Comparison of ENCODE assay signal across 12 cellular contexts in the genomic region with DNA sequence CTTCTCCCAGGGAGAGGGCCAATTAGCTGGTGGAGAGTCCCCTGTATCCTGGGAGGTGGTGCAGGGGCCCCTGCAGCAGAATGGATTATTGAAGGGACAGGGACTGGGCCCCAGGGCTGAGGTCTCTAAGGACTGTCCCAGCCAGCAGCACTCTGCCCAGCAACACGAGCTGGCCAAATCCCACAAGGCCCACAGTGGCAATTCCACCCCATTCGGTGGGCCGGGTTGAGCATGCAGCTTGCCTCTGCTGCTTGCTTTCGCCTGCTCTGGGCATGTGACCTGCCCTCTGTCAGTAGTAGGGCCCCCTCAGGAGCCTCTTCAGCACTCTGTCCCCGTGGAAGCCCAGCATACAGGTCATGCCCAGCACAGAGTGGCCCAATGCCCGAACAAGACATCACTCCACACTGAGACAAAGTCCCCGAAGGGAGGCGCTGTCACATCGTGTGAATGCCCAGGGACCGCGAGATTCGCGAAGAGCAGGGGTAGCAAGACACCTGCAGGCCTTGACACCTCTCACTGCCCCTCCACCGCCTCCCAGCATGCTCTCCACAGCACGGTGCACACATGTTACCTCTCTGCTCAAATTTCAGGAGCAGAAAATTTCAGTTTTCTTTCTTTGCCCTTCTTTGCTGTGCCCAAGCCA.
DNase-seq lines count a peak whose midpoint lies in the region; ATAC-seq and TF ChIP-seq lines count a peak whose summit lies in the region.
"Had no signal": no experiment of that assay in that cellular context is flagged by ENCODE, and none has a peak within 500 bp of the region (broad histone marks: within the 10 kb centered on the region; RNA-seq: fewer than 3 reads in every experiment).

No MANE protein-coding gene starts in this region.

- H3K27me3 Mint-ChIP-seq in activated CD4-positive, alpha-beta T cell treated with anti-CD3 and anti-CD28 coated beads, Interleukin-2, amount 10 ng/mL, durations not matched to agents 24 days and 14 days: peaks cover 4% of the 10 kb centered on the region
- H3K27me3 Mint-ChIP-seq in endodermal cell (ENCODE audit: insufficient read depth): no peaks in the 10 kb centered on the region

- H3K4me3 ChIP-seq in endodermal cell (ENCODE audit: low read length) (no peak overlapping the region), transverse colon (no peak overlapping the region)
- H3K4me3 ChIP-seq: A549, SK-N-MC had no signal

- no peaks in the 10 kb centered on the region for H3K36me3 Mint-ChIP-seq in activated CD4-positive, alpha-beta T cell treated with anti-CD3 and anti-CD28 coated beads, Interleukin-2, amount 10 ng/mL, durations not matched to agents 24 days and 14 days (ENCODE audit: low read depth)
- no peaks in the 10 kb centered on the region for H3K36me3 Mint-ChIP-seq in endodermal cell (ENCODE audit: low read depth)

- no peak for TF ChIP-seq POLR2A in transverse colon (IDR thresholded peaks at IDR 0.05)

- no peaks in the 10 kb centered on the region for H3K36me3 ChIP-seq in endodermal cell (ENCODE audit: control insufficient read depth, insufficient read depth, low read length)
- H3K36me3 ChIP-seq in transverse colon: no peaks in the 10 kb centered on the region

- WGBS in endodermal cell (ENCODE audit: insufficient coverage in 1 of 2, insufficient read length in 1 of 2), 2 experiments: 88 to 90% methylated on average over 14 to 15 of the region's 15 CpGs
- 80% methylated on average over 13 of the region's 15 CpGs; no CpG with 5 or more reads in 1 of the 2 donors for WGBS in transverse colon (ENCODE audit: low coverage in 1 of 2), 2 donors

- H3K9me3 Mint-ChIP-seq in activated CD4-positive, alpha-beta T cell treated with anti-CD3 and anti-CD28 coated beads, Interleukin-2, amount 10 ng/mL, durations not matched to agents 24 days and 14 days: no peaks in the 10 kb centered on the region
- no peaks in the 10 kb centered on the region for H3K9me3 Mint-ChIP-seq in endodermal cell

- H3K9me3 ChIP-seq in endodermal cell (ENCODE audit: control insufficient read depth, low read length) (no peaks in the 10 kb centered on the region), transverse colon (no peaks in the 10 kb centered on the region)
- H3K9me3 ChIP-seq: A549 had no signal

- no peaks in the 10 kb centered on the region for H3K4me1 Mint-ChIP-seq in activated CD4-positive, alpha-beta T cell treated with anti-CD3 and anti-CD28 coated beads, Interleukin-2, amount 10 ng/mL, durations not matched to agents 24 days and 14 days
- H3K4me1 Mint-ChIP-seq in endodermal cell: no peaks in the 10 kb centered on the region

- no peak overlapping the region for H3K4me3 Mint-ChIP-seq in activated CD4-positive, alpha-beta T cell treated with anti-CD3 and anti-CD28 coated beads, Interleukin-2, amount 10 ng/mL, durations not matched to agents 24 days and 14 days
- no peak overlapping the region for H3K4me3 Mint-ChIP-seq in endodermal cell
- H3K4me3 Mint-ChIP-seq: activated CD8-positive, alpha-beta T cell treated with anti-CD3 and anti-CD28 coated beads, Interleukin-2, amount 10 ng/mL, durations not matched to agents 7 days and 5 days had no signal

- H3K27ac Mint-ChIP-seq in activated CD4-positive, alpha-beta T cell treated with anti-CD3 and anti-CD28 coated beads, Interleukin-2, amount 10 ng/mL, durations not matched to agents 24 days and 14 days: no peak overlapping the region
- H3K27ac Mint-ChIP-seq in endodermal cell: no peak overlapping the region
- H3K27ac Mint-ChIP-seq: activated CD8-positive, alpha-beta T cell treated with anti-CD3 and anti-CD28 coated beads, Interleukin-2, amount 10 ng/mL, durations not matched to agents 7 days and 5 days had no signal

- intact Hi-C loops in activated CD4-positive, alpha-beta T cell treated with anti-CD3 and anti-CD28 coated beads, Interleukin-2, amount 10 ng/mL, durations not matched to agents 24 days and 14 days (cut with micrococcal nuclease): no loop called here
- intact Hi-C loops in transverse colon (cut with DNase I; ENCODE audit: low total_unique reads): no loop called here

- no peak for ATAC-seq in HG02610 (IDR thresholded peaks at IDR 0.05; ENCODE audit: unreplicated experiment)
- ATAC-seq: A549; activated CD8-positive, alpha-beta T cell treated with anti-CD3 and anti-CD28 coated beads, Interleukin-2, amount 10 ng/mL, durations not matched to agents 7 days and 5 days had no signal

- in situ Hi-C loops in transverse colon (cut with MboI; ENCODE audit: low pct_ligation_motif_present in 1 of 4, low pct_unique_long_range_greater_than_20kb in 1 of 4, low sequenced_read_pairs in 3 of 4): no loop called here

- DNase-seq in activated CD4-positive, alpha-beta T cell treated with anti-CD3 and anti-CD28 coated beads, Interleukin-2, amount 10 ng/mL, durations not matched to agents 24 days and 14 days: peak; percentile 43
- no peak for DNase-seq in activated CD4-positive, alpha-beta T cell treated with anti-CD3 and anti-CD28 coated beads, Interleukin-2, amount 50 U/mL, for 1 hour
- DNase-seq in NCI-H2196 (lab: John Stamatoyannopoulos, UW; ENCODE audit: unreplicated experiment) (peak; percentile 83), endodermal cell (peak; percentile 72), transverse colon (no peak), inferior parietal cortex (ENCODE audit: extremely low spot score) (no peak), NCI-H524 (lab: John Stamatoyannopoulos, UW) (no peak)
- DNase-seq: activated CD8-positive, alpha-beta T cell treated with anti-CD3 and anti-CD28 coated beads, Interleukin-2, amount 10 ng/mL, durations not matched to agents 7 days and 5 days; activated gamma-delta T cell had no signal

- H3K4me1 ChIP-seq in endodermal cell (ENCODE audit: control insufficient read depth, insufficient read depth, low read length) (peaks cover 5% of the 10 kb centered on the region), transverse colon (peaks cover 0 to 22% (median 13%) of the 10 kb centered on the region in 4 donors)

- H3K27ac ChIP-seq in endodermal cell (ENCODE audit: low read depth, low read length): no peak overlapping the region
- H3K27ac ChIP-seq in transverse colon: peak overlapping the region; percentile 89 to 91 (median 90)
- H3K27ac ChIP-seq: A549, SK-N-MC had no signal

- H3K27me3 ChIP-seq in endodermal cell (ENCODE audit: control insufficient read depth, insufficient read depth, low read length, poor library complexity, severe bottlenecking) (no peaks in the 10 kb centered on the region), transverse colon (no peaks in the 10 kb centered on the region)

- TF ChIP-seq EP300 in transverse colon (IDR thresholded peaks at IDR 0.05; ENCODE audit: low read depth): no peak

- peak; percentile 37 for TF ChIP-seq CTCF in endodermal cell (conservative IDR thresholded peaks at IDR 0.05)
- no peak for TF ChIP-seq CTCF in transverse colon (IDR thresholded peaks at IDR 0.05)

- H3K9ac ChIP-seq in endodermal cell (ENCODE audit: extremely low read depth, low read length, poor library complexity, severe bottlenecking): no peak overlapping the region

Comparison
In these comparisons a context has a peak if more than half of its experiments do, and no peak if none do; other contexts are left out.
1. DNase-seq: peak in activated CD4-positive, alpha-beta T cell treated with anti-CD3 and anti-CD28 coated beads, Interleukin-2, amount 10 ng/mL, durations not matched to agents 24 days and 14 days (single experiment), NCI-H2196 (single experiment) and endodermal cell (single experiment); none in activated CD4-positive, alpha-beta T cell treated with anti-CD3 and anti-CD28 coated beads, Interleukin-2, amount 50 U/mL, for 1 hour (single experiment), transverse colon (single experiment), inferior parietal cortex (single experiment) and NCI-H524 (0 of 2).